15 cellular contexts compared by ENCODE assay signal in genomic region chr6:158061361-158061708, GRCh38.
DNase-seq lines count a peak whose midpoint lies in the region; ATAC-seq and TF ChIP-seq lines count a peak whose summit lies in the region.
"Had no signal": no experiment of that assay in that cellular context is flagged by ENCODE, and none has a peak within 500 bp of the region (broad histone marks: within the 10 kb centered on the region; RNA-seq: fewer than 3 reads in every experiment).

No MANE protein-coding gene starts in this region.

- peaks cover 8% of the 10 kb centered on the region for H3K36me3 Mint-ChIP-seq in activated naive CD8-positive, alpha-beta T cell treated with anti-CD3 and anti-CD28 coated beads, Interleukin-2, amount 50 U/mL, for 24 hours (ENCODE audit: low read depth)

- peaks cover 11 to 46% of the 10 kb centered on the region in 2 donors for H3K4me1 ChIP-seq in thoracic aorta (ENCODE audit: control insufficient read depth in 1 of 2, low read depth in 2 of 2)

- no peak for ATAC-seq in thoracic aorta (ENCODE audit: insufficient number of reproducible peaks, low FRiP score, low read depth)
- ATAC-seq in activated naive CD8-positive, alpha-beta T cell treated with anti-CD3 and anti-CD28 coated beads, Interleukin-2, amount 50 U/mL, for 24 hours: no peak
- ATAC-seq: WTC11 had no signal

- H3K27ac ChIP-seq in RWPE1 (peak overlapping the region; percentile 90), layer of hippocampus (ENCODE audit: low read depth, low read length) (peak overlapping the region; percentile 74), thoracic aorta (peak overlapping the region; percentile 95 to 96)

- peaks cover 2% of the 10 kb centered on the region for H3K27me3 Mint-ChIP-seq in activated naive CD8-positive, alpha-beta T cell treated with anti-CD3 and anti-CD28 coated beads, Interleukin-2, amount 50 U/mL, for 24 hours
- H3K27me3 Mint-ChIP-seq: activated naive CD8-positive, alpha-beta T cell treated with anti-CD3 and anti-CD28 coated beads for 36 hours had no signal

- H3K4me3 Mint-ChIP-seq in activated naive CD8-positive, alpha-beta T cell treated with anti-CD3 and anti-CD28 coated beads, Interleukin-2, amount 50 U/mL, for 24 hours: no peak overlapping the region
- H3K4me3 Mint-ChIP-seq: activated naive CD8-positive, alpha-beta T cell treated with anti-CD3 and anti-CD28 coated beads for 36 hours; dendritic cell treated with granulocyte-macrophage colony-stimulating factor and Interleukin-4, amounts not matched to agents 40 ng/mL and 50 ng/mL, for 4 days; immature natural killer cell; WTC11 had no signal

- POLR2A ChIA-PET in RWPE1 (lab: Yijun Ruan, JAX; ENCODE audit: low non-redundant PET): no interaction called here

- H3K4me1 Mint-ChIP-seq in activated naive CD8-positive, alpha-beta T cell treated with anti-CD3 and anti-CD28 coated beads, Interleukin-2, amount 50 U/mL, for 24 hours: peaks cover 24% of the 10 kb centered on the region

- H3K9me3 Mint-ChIP-seq in activated naive CD8-positive, alpha-beta T cell treated with anti-CD3 and anti-CD28 coated beads, Interleukin-2, amount 50 U/mL, for 24 hours: no peaks in the 10 kb centered on the region
- H3K9me3 Mint-ChIP-seq: activated naive CD8-positive, alpha-beta T cell treated with anti-CD3 and anti-CD28 coated beads for 36 hours; dendritic cell treated with granulocyte-macrophage colony-stimulating factor and Interleukin-4, amounts not matched to agents 40 ng/mL and 50 ng/mL, for 4 days; immature natural killer cell; WTC11 had no signal

- H3K9me3 ChIP-seq in thoracic aorta: no peaks in the 10 kb centered on the region

- no peak overlapping the region for H3K27ac Mint-ChIP-seq in activated naive CD8-positive, alpha-beta T cell treated with anti-CD3 and anti-CD28 coated beads, Interleukin-2, amount 50 U/mL, for 24 hours
- H3K27ac Mint-ChIP-seq: activated naive CD8-positive, alpha-beta T cell treated with anti-CD3 and anti-CD28 coated beads for 36 hours; dendritic cell treated with granulocyte-macrophage colony-stimulating factor and Interleukin-4, amounts not matched to agents 40 ng/mL and 50 ng/mL, for 4 days; immature natural killer cell; WTC11 had no signal

- peak; percentile 16 for DNase-seq in NCI-H748 (lab: John Stamatoyannopoulos, UW; ENCODE audit: unreplicated experiment)
- no peak for DNase-seq in NCI-H748 treated with DMSO at 0.1 percent for 48 hours (lab: John Stamatoyannopoulos, UW)
- no peak for DNase-seq in RWPE1 (ENCODE audit: low spot score)
- DNase-seq in thoracic aorta (ENCODE audit: low spot score): no peak
- no peak for DNase-seq in NCI-H1436 treated with DMSO at 0.1 percent for 48 hours (lab: John Stamatoyannopoulos, UW)
- DNase-seq in activated naive CD8-positive, alpha-beta T cell treated with anti-CD3 and anti-CD28 coated beads, Interleukin-2, amount 50 U/mL, for 24 hours: no peak
- DNase-seq in NCI-H2171 treated with DMSO at 0.1 percent for 48 hours (lab: John Stamatoyannopoulos, UW): no peak
- DNase-seq: activated CD8-positive, alpha-beta memory T cell treated with anti-CD3 and anti-CD28 coated beads, Interleukin-2, amount 50 U/mL, for 48 hours; activated naive CD8-positive, alpha-beta T cell treated with anti-CD3 and anti-CD28 coated beads for 36 hours; immature natural killer cell; NCI-H69 had no signal

- no peaks in the 10 kb centered on the region for H3K36me3 ChIP-seq in thoracic aorta

- CTCF ChIA-PET in RWPE1 (lab: Yijun Ruan, JAX): interaction anchor here (0.5 to 1.3 kb wide), 2 partner anchors 11 to 71 kb away, joined by 5 to 9 read pairs; no protein-coding TSS in a partner anchor

- no peaks in the 10 kb centered on the region for H3K27me3 ChIP-seq in layer of hippocampus (ENCODE audit: control insufficient read depth, insufficient read depth, low read length)
- H3K27me3 ChIP-seq in thoracic aorta (replicated peaks; ENCODE audit: insufficient read depth): no peaks in the 10 kb centered on the region
- H3K27me3 ChIP-seq: tibial nerve had no signal

- TF ChIP-seq CTCF in RWPE1 (conservative IDR thresholded peaks at IDR 0.05; ENCODE audit: low read depth) (no peak), thoracic aorta (IDR thresholded peaks at IDR 0.05) (no peak)

- H3K4me3 ChIP-seq in thoracic aorta: no peak overlapping the region
- H3K4me3 ChIP-seq: tibial nerve had no signal
